ENCODE assay signal across 17 cellular contexts in genomic region chr1:111195002-111195684, GRCh38. TPM values are rescaled to one million over a fixed set of nuclear protein-coding genes. Genes with fewer than 3 reads are reported as not detected.
DNase-seq lines count a peak whose midpoint lies in the region; ATAC-seq and TF ChIP-seq lines count a peak whose summit lies in the region.
"Had no signal": no experiment of that assay in that cellular context is flagged by ENCODE, and none has a peak within 500 bp of the region (broad histone marks: within the 10 kb centered on the region; RNA-seq: fewer than 3 reads in every experiment).

No MANE protein-coding gene starts in this region.

- no peaks in the 10 kb centered on the region for H3K9me3 Mint-ChIP-seq in activated CD8-positive, alpha-beta memory T cell treated with anti-CD3 and anti-CD28 coated beads, Interleukin-2, amount 10 ng/mL, durations not matched to agents 7 days and 5 days (ENCODE audit: low read depth)
- H3K9me3 Mint-ChIP-seq in activated T-helper 1 cell treated with anti-CD3 and anti-CD28 coated beads, Interleukin-12 subunit alpha, Interleukin-12 subunit beta, Interleukin-2, Interleukin-4 antibody, amounts not matched to agents 30 ng/mL and 10 ng/mL and 1 ng/mL, durations not matched to agents 14 hours and 24 hours and 36 hours: no peaks in the 10 kb centered on the region
- H3K9me3 Mint-ChIP-seq in glutamatergic neuron (ENCODE audit: unreplicated experiment): peaks cover 3% of the 10 kb centered on the region
- no peaks in the 10 kb centered on the region for H3K9me3 Mint-ChIP-seq in stimulated activated effector memory CD8-positive, alpha-beta T cell treated with anti-CD3 and anti-CD28 coated beads, Interleukin-12 subunit alpha, Interleukin-12 subunit beta, amount 100 ng/mL, for 72 hours

- H3K27ac Mint-ChIP-seq in activated CD8-positive, alpha-beta memory T cell treated with anti-CD3 and anti-CD28 coated beads, Interleukin-2, amount 10 ng/mL, durations not matched to agents 7 days and 5 days: peak overlapping the region; percentile 58
- H3K27ac Mint-ChIP-seq in activated T-helper 1 cell treated with anti-CD3 and anti-CD28 coated beads, Interleukin-12 subunit alpha, Interleukin-12 subunit beta, Interleukin-2, Interleukin-4 antibody, amounts not matched to agents 30 ng/mL and 10 ng/mL and 1 ng/mL, durations not matched to agents 14 hours and 24 hours and 36 hours: peak overlapping the region; percentile 69
- peak overlapping the region; percentile 12 for H3K27ac Mint-ChIP-seq in glutamatergic neuron (ENCODE audit: unreplicated experiment)
- H3K27ac Mint-ChIP-seq in stimulated activated effector memory CD8-positive, alpha-beta T cell treated with anti-CD3 and anti-CD28 coated beads, Interleukin-12 subunit alpha, Interleukin-12 subunit beta, amount 100 ng/mL, for 72 hours: peak overlapping the region; percentile 97

- ATAC-seq in activated CD8-positive, alpha-beta memory T cell treated with anti-CD3 and anti-CD28 coated beads, Interleukin-2, amount 10 ng/mL, durations not matched to agents 7 days and 5 days: no peak
- ATAC-seq in stimulated activated effector memory CD8-positive, alpha-beta T cell treated with anti-CD3 and anti-CD28 coated beads, Interleukin-12 subunit alpha, Interleukin-12 subunit beta, amount 100 ng/mL, for 72 hours: no peak
- no peak for ATAC-seq in GM21619 (IDR thresholded peaks at IDR 0.05; ENCODE audit: unreplicated experiment)

- CTCF ChIA-PET in activated CD8-positive, alpha-beta memory T cell treated with anti-CD3 and anti-CD28 coated beads, Interleukin-2, amount 10 ng/mL, durations not matched to agents 7 days and 5 days (lab: Charles Lee): interaction anchor here (0.9 to 15.0 kb wide), 4 partner anchors 7 to 206 kb away, joined by 3 to 392 read pairs (median 4); partner anchors contain the start of gene CHI3L2

- H3K4me1 Mint-ChIP-seq in activated CD8-positive, alpha-beta memory T cell treated with anti-CD3 and anti-CD28 coated beads, Interleukin-2, amount 10 ng/mL, durations not matched to agents 7 days and 5 days: peaks cover 80% of the 10 kb centered on the region
- peaks cover 82% of the 10 kb centered on the region for H3K4me1 Mint-ChIP-seq in activated T-helper 1 cell treated with anti-CD3 and anti-CD28 coated beads, Interleukin-12 subunit alpha, Interleukin-12 subunit beta, Interleukin-2, Interleukin-4 antibody, amounts not matched to agents 30 ng/mL and 10 ng/mL and 1 ng/mL, durations not matched to agents 14 hours and 24 hours and 36 hours (ENCODE audit: low read depth)
- peaks cover 7% of the 10 kb centered on the region for H3K4me1 Mint-ChIP-seq in glutamatergic neuron (ENCODE audit: low read depth, unreplicated experiment)
- peaks cover 94% of the 10 kb centered on the region for H3K4me1 Mint-ChIP-seq in stimulated activated effector memory CD8-positive, alpha-beta T cell treated with anti-CD3 and anti-CD28 coated beads, Interleukin-12 subunit alpha, Interleukin-12 subunit beta, amount 100 ng/mL, for 72 hours

- TF ChIP-seq CTCF in glutamatergic neuron (IDR thresholded peaks at IDR 0.05; ENCODE audit: partially characterized antibody, unreplicated experiment): no peak

- no peak for DNase-seq in activated CD8-positive, alpha-beta memory T cell treated with anti-CD3 and anti-CD28 coated beads, Interleukin-2, amount 10 ng/mL, durations not matched to agents 7 days and 5 days
- DNase-seq in activated CD8-positive, alpha-beta memory T cell treated with anti-CD3 and anti-CD28 coated beads, Interleukin-2, amount 50 U/mL, for 48 hours: no peak
- no peak for DNase-seq in activated T-helper 1 cell treated with anti-CD3 and anti-CD28 coated beads, Interleukin-12 subunit alpha, Interleukin-12 subunit beta, Interleukin-2, Interleukin-4 antibody, amounts not matched to agents 30 ng/mL and 10 ng/mL and 1 ng/mL, durations not matched to agents 14 hours and 24 hours and 36 hours (ENCODE audit: low spot score)
- no peak for DNase-seq in glutamatergic neuron
- no peak for DNase-seq in stimulated activated effector memory CD8-positive, alpha-beta T cell treated with anti-CD3 and anti-CD28 coated beads, Interleukin-12 subunit alpha, Interleukin-12 subunit beta, amount 100 ng/mL, for 72 hours (ENCODE audit: low spot score in 2 of 2)
- no peak for DNase-seq in SK-N-DZ (ENCODE audit: low spot score)
- no peak for DNase-seq in NOMO-1 (lab: John Stamatoyannopoulos, UW; ENCODE audit: unreplicated experiment in 2 of 2)
- DNase-seq: amygdala; erythroblast; hippocampal formation; retina; SHP77; stimulated activated CD4-positive, alpha-beta T cell treated with anti-CD3 and anti-CD28 coated beads, Interleukin-4, amount 100 ng/mL, for 24 hours had no signal

- peaks cover 96% of the 10 kb centered on the region for H3K36me3 Mint-ChIP-seq in activated CD8-positive, alpha-beta memory T cell treated with anti-CD3 and anti-CD28 coated beads, Interleukin-2, amount 10 ng/mL, durations not matched to agents 7 days and 5 days
- peaks cover 88% of the 10 kb centered on the region for H3K36me3 Mint-ChIP-seq in activated T-helper 1 cell treated with anti-CD3 and anti-CD28 coated beads, Interleukin-12 subunit alpha, Interleukin-12 subunit beta, Interleukin-2, Interleukin-4 antibody, amounts not matched to agents 30 ng/mL and 10 ng/mL and 1 ng/mL, durations not matched to agents 14 hours and 24 hours and 36 hours (ENCODE audit: low read depth)
- no peaks in the 10 kb centered on the region for H3K36me3 Mint-ChIP-seq in glutamatergic neuron (ENCODE audit: unreplicated experiment)
- peaks cover 100% of the 10 kb centered on the region for H3K36me3 Mint-ChIP-seq in stimulated activated effector memory CD8-positive, alpha-beta T cell treated with anti-CD3 and anti-CD28 coated beads, Interleukin-12 subunit alpha, Interleukin-12 subunit beta, amount 100 ng/mL, for 72 hours

- intact Hi-C loops in activated T-helper 1 cell treated with anti-CD3 and anti-CD28 coated beads, Interleukin-12 subunit alpha, Interleukin-12 subunit beta, Interleukin-2, Interleukin-4 antibody, amounts not matched to agents 30 ng/mL and 10 ng/mL and 1 ng/mL, durations not matched to agents 14 hours and 24 hours and 36 hours (cut with micrococcal nuclease): no loop called here

- H3K4me3 Mint-ChIP-seq in activated CD8-positive, alpha-beta memory T cell treated with anti-CD3 and anti-CD28 coated beads, Interleukin-2, amount 10 ng/mL, durations not matched to agents 7 days and 5 days: peak overlapping the region; percentile 97
- H3K4me3 Mint-ChIP-seq in activated T-helper 1 cell treated with anti-CD3 and anti-CD28 coated beads, Interleukin-12 subunit alpha, Interleukin-12 subunit beta, Interleukin-2, Interleukin-4 antibody, amounts not matched to agents 30 ng/mL and 10 ng/mL and 1 ng/mL, durations not matched to agents 14 hours and 24 hours and 36 hours: peak overlapping the region; percentile 100
- H3K4me3 Mint-ChIP-seq in glutamatergic neuron (ENCODE audit: unreplicated experiment): no peak overlapping the region
- peak overlapping the region; percentile 90 for H3K4me3 Mint-ChIP-seq in stimulated activated effector memory CD8-positive, alpha-beta T cell treated with anti-CD3 and anti-CD28 coated beads, Interleukin-12 subunit alpha, Interleukin-12 subunit beta, amount 100 ng/mL, for 72 hours

- no peaks in the 10 kb centered on the region for H3K27me3 Mint-ChIP-seq in activated CD8-positive, alpha-beta memory T cell treated with anti-CD3 and anti-CD28 coated beads, Interleukin-2, amount 10 ng/mL, durations not matched to agents 7 days and 5 days
- no peaks in the 10 kb centered on the region for H3K27me3 Mint-ChIP-seq in activated T-helper 1 cell treated with anti-CD3 and anti-CD28 coated beads, Interleukin-12 subunit alpha, Interleukin-12 subunit beta, Interleukin-2, Interleukin-4 antibody, amounts not matched to agents 30 ng/mL and 10 ng/mL and 1 ng/mL, durations not matched to agents 14 hours and 24 hours and 36 hours (ENCODE audit: insufficient read depth)
- peaks cover 5% of the 10 kb centered on the region for H3K27me3 Mint-ChIP-seq in glutamatergic neuron (ENCODE audit: unreplicated experiment)

RNA-seq across cellular contexts. Expression of gene DENND2D, which starts 5.3 kb away (rescaled TPM):
- 100 to 1,000 TPM; 187 to 209 TPM for total RNA-seq in activated CD8-positive, alpha-beta memory T cell treated with anti-CD3 and anti-CD28 coated beads, Interleukin-2, amount 10 ng/mL, durations not matched to agents 7 days and 5 days
- 205 and 206 TPM in 2 replicates for total RNA-seq in activated T-helper 1 cell treated with anti-CD3 and anti-CD28 coated beads, Interleukin-12 subunit alpha, Interleukin-12 subunit beta, Interleukin-2, Interleukin-4 antibody, amounts not matched to agents 30 ng/mL and 10 ng/mL and 1 ng/mL, durations not matched to agents 14 hours and 24 hours and 36 hours
- total RNA-seq in glutamatergic neuron (ENCODE audit: unreplicated experiment): not detected
- polyA plus RNA-seq in SK-N-DZ (2014; cell fraction: cytosol; rRNA removed): not detected in 2 replicates
- polyA plus RNA-seq in SK-N-DZ (2014; cell fraction: nucleus; rRNA removed): 0.11 TPM in 1 of 2 replicates, not detected in the other
- total RNA-seq: A673 had no signal

RNA-seq across cellular contexts. Expression of gene CHI3L2, which starts 32.4 kb away (rescaled TPM):
- total RNA-seq in activated CD8-positive, alpha-beta memory T cell treated with anti-CD3 and anti-CD28 coated beads, Interleukin-2, amount 10 ng/mL, durations not matched to agents 7 days and 5 days: 10 to 100 TPM in 1 of 2 experiments, 1 to 10 TPM in 1; 6.7 to 13.0 TPM
- total RNA-seq in activated T-helper 1 cell treated with anti-CD3 and anti-CD28 coated beads, Interleukin-12 subunit alpha, Interleukin-12 subunit beta, Interleukin-2, Interleukin-4 antibody, amounts not matched to agents 30 ng/mL and 10 ng/mL and 1 ng/mL, durations not matched to agents 14 hours and 24 hours and 36 hours: 2.8 and 4.0 TPM in 2 replicates
- total RNA-seq in glutamatergic neuron (ENCODE audit: unreplicated experiment): not detected
- polyA plus RNA-seq in SK-N-DZ (2014; cell fraction: cytosol; rRNA removed): not detected in 2 replicates
- not detected in 2 replicates for polyA plus RNA-seq in SK-N-DZ (2014; cell fraction: nucleus; rRNA removed)
- total RNA-seq: A673, chondrocyte, H4 had no signal

RNA-seq across cellular contexts. Expression of gene CEPT1, which starts 55.1 kb away (rescaled TPM):
- 10 to 100 TPM; 33.4 to 36.4 TPM for total RNA-seq in activated CD8-positive, alpha-beta memory T cell treated with anti-CD3 and anti-CD28 coated beads, Interleukin-2, amount 10 ng/mL, durations not matched to agents 7 days and 5 days
- total RNA-seq in activated T-helper 1 cell treated with anti-CD3 and anti-CD28 coated beads, Interleukin-12 subunit alpha, Interleukin-12 subunit beta, Interleukin-2, Interleukin-4 antibody, amounts not matched to agents 30 ng/mL and 10 ng/mL and 1 ng/mL, durations not matched to agents 14 hours and 24 hours and 36 hours: 32.5 and 37.3 TPM in 2 replicates
- 35.6 TPM for total RNA-seq in glutamatergic neuron (ENCODE audit: unreplicated experiment)
- 19.6 and 26.2 TPM in 2 replicates for polyA plus RNA-seq in SK-N-DZ (2014; cell fraction: cytosol; rRNA removed)
- 32.7 and 40.8 TPM in 2 replicates for polyA plus RNA-seq in SK-N-DZ (2014; cell fraction: nucleus; rRNA removed)

RNA-seq across cellular contexts. Expression of gene DRAM2, which starts 55.2 kb away (rescaled TPM):
- total RNA-seq in activated CD8-positive, alpha-beta memory T cell treated with anti-CD3 and anti-CD28 coated beads, Interleukin-2, amount 10 ng/mL, durations not matched to agents 7 days and 5 days: 10 to 100 TPM; 26.9 to 29.6 TPM
- 24.0 and 26.6 TPM in 2 replicates for total RNA-seq in activated T-helper 1 cell treated with anti-CD3 and anti-CD28 coated beads, Interleukin-12 subunit alpha, Interleukin-12 subunit beta, Interleukin-2, Interleukin-4 antibody, amounts not matched to agents 30 ng/mL and 10 ng/mL and 1 ng/mL, durations not matched to agents 14 hours and 24 hours and 36 hours
- total RNA-seq in glutamatergic neuron (ENCODE audit: unreplicated experiment): 39.7 TPM
- polyA plus RNA-seq in SK-N-DZ (2014; cell fraction: cytosol; rRNA removed): 52.2 and 55.0 TPM in 2 replicates
- 45.8 and 50.4 TPM in 2 replicates for polyA plus RNA-seq in SK-N-DZ (2014; cell fraction: nucleus; rRNA removed)

Comparison
In these comparisons a context has a peak if more than half of its experiments do, and no peak if none do; other contexts are left out.
1. H3K27ac Mint-ChIP-seq: peak in every context shown above with its lines; median percentile 97 in stimulated activated effector memory CD8-positive, alpha-beta T cell treated with anti-CD3 and anti-CD28 coated beads, Interleukin-12 subunit alpha, Interleukin-12 subunit beta, amount 100 ng/mL, for 72 hours; 69 in activated T-helper 1 cell treated with anti-CD3 and anti-CD28 coated beads, Interleukin-12 subunit alpha, Interleukin-12 subunit beta, Interleukin-2, Interleukin-4 antibody, amounts not matched to agents 30 ng/mL and 10 ng/mL and 1 ng/mL, durations not matched to agents 14 hours and 24 hours and 36 hours; 58 in activated CD8-positive, alpha-beta memory T cell treated with anti-CD3 and anti-CD28 coated beads, Interleukin-2, amount 10 ng/mL, durations not matched to agents 7 days and 5 days; 12 in glutamatergic neuron.
2. RNA of gene DENND2D, which starts 5.3 kb away (total RNA-seq): 187 to 209 TPM in activated CD8-positive, alpha-beta memory T cell treated with anti-CD3 and anti-CD28 coated beads, Interleukin-2, amount 10 ng/mL, durations not matched to agents 7 days and 5 days and 205 to 206 TPM in activated T-helper 1 cell treated with anti-CD3 and anti-CD28 coated beads, Interleukin-12 subunit alpha, Interleukin-12 subunit beta, Interleukin-2, Interleukin-4 antibody, amounts not matched to agents 30 ng/mL and 10 ng/mL and 1 ng/mL, durations not matched to agents 14 hours and 24 hours and 36 hours; not detected in glutamatergic neuron (single experiment); every median in the first group is over 100 times any median in the second.